Comparison of ENCODE assay signal across 8 cellular contexts in genomic region chr4:112234952-112235609, GRCh38. TPM values are rescaled to one million over a fixed set of nuclear protein-coding genes. Genes with fewer than 3 reads are reported as not detected.
DNase-seq lines count a peak whose midpoint lies in the region; ATAC-seq and TF ChIP-seq lines count a peak whose summit lies in the region.

No MANE protein-coding gene starts in this region.

- H3K27me3 Mint-ChIP-seq in naive thymus-derived CD8-positive, alpha-beta T cell, result no peaks in the 10 kb centered on the region

- no peaks in the 10 kb centered on the region for H3K9me3 Mint-ChIP-seq in naive thymus-derived CD8-positive, alpha-beta T cell

- DNase-seq in AG08395 (ENCODE audit: low spot score) (peak; percentile 77), GM10248 (ENCODE audit: extremely low spot score) (peak; percentile 56), NCI-H2227 (lab: John Stamatoyannopoulos, UW; ENCODE audit: unreplicated experiment) (peak; percentile 28), epithelial cell of prostate (ENCODE audit: low read depth, low spot score) (peak; percentile 45), ureter (ENCODE audit: low spot score) (peak; percentile 72)
- peak; percentile 45 for DNase-seq in activated CD4-positive, alpha-beta T cell treated with anti-CD3 and anti-CD28 coated beads, Interleukin-2, amount 50 U/mL, for 1 hour
- DNase-seq in naive thymus-derived CD8-positive, alpha-beta T cell, result peak; percentile 22 to 74 (median 46)

- H3K4me1 Mint-ChIP-seq in naive thymus-derived CD8-positive, alpha-beta T cell, result peaks cover 36 to 61% (median 55%) of the 10 kb centered on the region in 4 donors

- no peak overlapping the region for H3K27ac Mint-ChIP-seq in naive thymus-derived CD8-positive, alpha-beta T cell

- ATAC-seq in naive thymus-derived CD8-positive, alpha-beta T cell, result no peak
- ATAC-seq in HG03354 (IDR thresholded peaks at IDR 0.05; ENCODE audit: poor library complexity, severe bottlenecking, unreplicated experiment), result no peak

- H3K27ac ChIP-seq in epithelial cell of prostate, result no peak overlapping the region

- POLR2A ChIA-PET in GM10248 (lab: Yijun Ruan, JAX), result no interaction called here
- POLR2A ChIA-PET in naive thymus-derived CD8-positive, alpha-beta T cell (lab: Charles Lee), result no interaction called here

- CTCF ChIA-PET in GM10248 (lab: Yijun Ruan, JAX), result interaction anchor here (0.8 to 10.6 kb wide), 27 partner anchors 10 to 158 kb away, joined by 3 to 174 read pairs (median 5); no protein-coding TSS in a partner anchor

- peak overlapping the region in 1 of 10 donors; percentile 7 for H3K4me3 Mint-ChIP-seq in naive thymus-derived CD8-positive, alpha-beta T cell

- peak; percentile 73 for TF ChIP-seq CTCF in GM10248 (IDR thresholded peaks at IDR 0.05; ENCODE audit: control extremely low read depth, extremely low read depth, low read depth, missing control alignments)

- peaks cover 0 to 10% (median 0%) of the 10 kb centered on the region in 3 donors for H3K36me3 Mint-ChIP-seq in naive thymus-derived CD8-positive, alpha-beta T cell

RNA-seq across cellular contexts. Expression of gene AP1AR, which starts 3.5 kb away (rescaled TPM):
- total RNA-seq in naive thymus-derived CD8-positive, alpha-beta T cell, result 10 to 100 TPM; 21.3 to 23.7 TPM
- 10 to 100 TPM; 16.1 to 28.9 (median 16.8) TPM for polyA plus RNA-seq in naive thymus-derived CD8-positive, alpha-beta T cell
- 28.3 TPM for total RNA-seq in ureter

RNA-seq across cellular contexts. Expression of gene TIFA, which starts 50.6 kb away (rescaled TPM):
- 10 to 100 TPM; 11.4 to 12.6 TPM for total RNA-seq in naive thymus-derived CD8-positive, alpha-beta T cell
- polyA plus RNA-seq in naive thymus-derived CD8-positive, alpha-beta T cell, result 10 to 100 TPM in 2 of 3 donors, 1 to 10 TPM in 1; 9.7 to 15.8 (median 13.7) TPM
- 8.0 TPM for total RNA-seq in ureter
